In genomic region chr12:106712768-106713167, GRCh38 we compare ENCODE assay signal across 25 cellular contexts.
"Had no signal": no experiment of that assay in that cellular context is flagged by ENCODE, and none has a peak within 500 bp of the region (broad histone marks: within the 10 kb centered on the region; RNA-seq: fewer than 3 reads in every experiment).

No MANE protein-coding gene starts in this region.

- H3K9me3 ChIP-seq: adrenal gland, body of pancreas, esophagus squamous epithelium had no signal

- H3K4me1 ChIP-seq: adrenal gland, body of pancreas, esophagus squamous epithelium had no signal

- H3K4me3 ChIP-seq: adrenal gland, body of pancreas, coronary artery, dorsolateral prefrontal cortex, esophagus squamous epithelium had no signal

- ATAC-seq: activated CD4-positive, alpha-beta T cell treated with anti-CD3 and anti-CD28 coated beads for 36 hours; activated CD8-positive, alpha-beta memory T cell treated with anti-CD3 and anti-CD28 coated beads, Interleukin-2, amount 10 ng/mL, durations not matched to agents 7 days and 5 days; activated CD8-positive, alpha-beta T cell treated with anti-CD3 and anti-CD28 coated beads, Interleukin-2, amount 10 ng/mL, durations not matched to agents 7 days and 5 days; activated naive CD8-positive, alpha-beta T cell treated with anti-CD3 and anti-CD28 coated beads, Interleukin-2, amount 50 U/mL, for 24 hours; body of pancreas had no signal

- H3K27me3 ChIP-seq: adrenal gland, body of pancreas had no signal

- DNase-seq: activated CD4-positive, alpha-beta memory T cell treated with anti-CD3 and anti-CD28 coated beads for 36 hours; activated CD4-positive, alpha-beta T cell treated with anti-CD3 and anti-CD28 coated beads for 36 hours; activated CD4-positive, alpha-beta T cell treated with anti-CD3 and anti-CD28 coated beads, Interleukin-2, amount 10 ng/mL, durations not matched to agents 24 days and 14 days; activated CD4-positive, CD25-positive, alpha-beta regulatory T cell; activated CD4-positive, CD25-positive, alpha-beta regulatory T cell treated with anti-CD3 and anti-CD28 coated beads, Interleukin-2, amount 50 U/mL, for 72 hours; activated CD8-positive, alpha-beta memory T cell treated with anti-CD3 and anti-CD28 coated beads, Interleukin-2, amount 10 ng/mL, durations not matched to agents 7 days and 5 days; activated CD8-positive, alpha-beta memory T cell treated with anti-CD3 and anti-CD28 coated beads, Interleukin-2, amount 50 U/mL, for 4 hours; activated CD8-positive, alpha-beta T cell treated with anti-CD3 and anti-CD28 coated beads, Interleukin-2, amount 10 ng/mL, durations not matched to agents 7 days and 5 days; activated effector memory CD4-positive, alpha-beta T cell treated with anti-CD3 and anti-CD28 coated beads, Interleukin-2, amount 50 U/mL, for 16 hours; activated naive CD4-positive, alpha-beta T cell treated with anti-CD3 and anti-CD28 coated beads for 36 hours; activated naive CD8-positive, alpha-beta T cell treated with anti-CD3 and anti-CD28 coated beads for 36 hours; activated naive CD8-positive, alpha-beta T cell treated with anti-CD3 and anti-CD28 coated beads, Interleukin-2, amount 50 U/mL, for 24 hours; activated T-cell treated with anti-CD3 and anti-CD28 coated beads, Interleukin-2, amount 50 U/mL, for 1 hour; activated T-cell treated with anti-CD3 and anti-CD28 coated beads, Interleukin-2, amount 50 U/mL, for 48 hours; adrenal gland; amygdala; aorta; body of pancreas; caudate nucleus; dorsolateral prefrontal cortex; effector memory CD4-positive, alpha-beta T cell; esophagus squamous epithelium; foreskin melanocyte; T-helper 2 cell had no signal

- H3K36me3 ChIP-seq: adrenal gland, esophagus squamous epithelium had no signal

- H3K27ac ChIP-seq: adrenal gland, body of pancreas, coronary artery, dorsolateral prefrontal cortex, esophagus squamous epithelium had no signal
